ENCODE assay signal across 19 cellular contexts in genomic region chrX:9231491-9231890, GRCh38.
DNase-seq lines count a peak whose midpoint lies in the region; ATAC-seq and TF ChIP-seq lines count a peak whose summit lies in the region.
"Had no signal": no experiment of that assay in that cellular context is flagged by ENCODE, and none has a peak within 500 bp of the region (broad histone marks: within the 10 kb centered on the region; RNA-seq: fewer than 3 reads in every experiment).

No MANE protein-coding gene starts in this region.

- DNase-seq in Calu3 (no peak), IMR-90 (peak; percentile 33), astrocyte of the spinal cord (ENCODE audit: low read depth, low spot score) (peak; percentile 23), mesenchymal stem cell (peak; percentile 65), KG1 (lab: John Stamatoyannopoulos, UW) (no peak), SHP77 (lab: John Stamatoyannopoulos, UW) (no peak)
- DNase-seq: activated naive CD8-positive, alpha-beta T cell treated with anti-CD3 and anti-CD28 coated beads for 36 hours; activated T-cell treated with anti-CD3 and anti-CD28 coated beads, Interleukin-2, amount 50 U/mL, for 24 hours; C1 segment of cervical spinal cord; cerebellar nuclear complex; DMS 273 treated with DMSO at 0.1 percent for 48 hours; foreskin keratinocyte; NCI-H1694 treated with DMSO at 0.1 percent for 48 hours; psoas muscle; spleen had no signal

- no peak overlapping the region for H2BK20ac ChIP-seq in IMR-90 (ENCODE audit: low read depth, low read length)

- peaks cover 9% of the 10 kb centered on the region for H3K4me1 Mint-ChIP-seq in Calu3 (ENCODE audit: low read depth, unreplicated experiment)
- H3K4me1 Mint-ChIP-seq: neural crest cell had no signal

- H2AFZ ChIP-seq in IMR-90 (replicated peaks; ENCODE audit: low read length, poor library complexity) (no peak overlapping the region), mesenchymal stem cell (ENCODE audit: low read depth, low read length) (no peak overlapping the region)

- H4K5ac ChIP-seq in IMR-90 (ENCODE audit: low read depth, low read length), result no peak overlapping the region

- H3K14ac ChIP-seq in IMR-90 (replicated peaks; ENCODE audit: low read depth, low read length), result no peak overlapping the region
- no peak overlapping the region for H3K14ac ChIP-seq in mesenchymal stem cell (ENCODE audit: low read length in 2 of 2)

- H2BK15ac ChIP-seq in IMR-90 (ENCODE audit: low read depth, low read length) (no peak overlapping the region), mesenchymal stem cell (ENCODE audit: low read depth, poor library complexity, severe bottlenecking) (no peak overlapping the region)

- peaks cover 3% of the 10 kb centered on the region for H3K9me3 Mint-ChIP-seq in Calu3 (ENCODE audit: low read depth, unreplicated experiment)
- H3K9me3 Mint-ChIP-seq: activated naive CD8-positive, alpha-beta T cell treated with anti-CD3 and anti-CD28 coated beads for 36 hours; activated T-cell treated with anti-CD3 and anti-CD28 coated beads, Interleukin-2, amount 50 U/mL, for 24 hours had no signal

- H2BK120ac ChIP-seq in IMR-90 (ENCODE audit: low read depth, low read length), result no peak overlapping the region
- no peak overlapping the region for H2BK120ac ChIP-seq in mesenchymal stem cell (ENCODE audit: low read depth, low read length)

- POLR2A ChIA-PET in IMR-90 (lab: Charles Lee; ENCODE audit: unreplicated experiment), result no interaction called here

- H3K79me1 ChIP-seq in IMR-90 (ENCODE audit: low read depth in 1 of 2, low read length in 2 of 2) (no peaks in the 10 kb centered on the region), mesenchymal stem cell (replicated peaks; ENCODE audit: low read length, poor library complexity, severe bottlenecking) (no peaks in the 10 kb centered on the region)

- H3K36me3 ChIP-seq in IMR-90 (ENCODE audit: control insufficient read depth, insufficient read depth, low read length), result no peaks in the 10 kb centered on the region
- H3K36me3 ChIP-seq in mesenchymal stem cell (ENCODE audit: control insufficient read depth in 1 of 2, insufficient read depth in 2 of 2, low read depth in 1 of 2, low read length in 2 of 2), result no peaks in the 10 kb centered on the region
- H3K36me3 ChIP-seq: spleen, suprapubic skin had no signal

- no peak overlapping the region for H2AK9ac ChIP-seq in IMR-90 (replicated peaks; ENCODE audit: low read depth, low read length, poor library complexity)

- CTCF ChIA-PET in Calu3 (lab: Charles Lee), result no interaction called here
- CTCF ChIA-PET in IMR-90 (lab: Yijun Ruan, JAX), result no interaction called here

- H3K4me3 ChIP-seq in IMR-90 (ENCODE audit: insufficient read depth, low read depth, low read length), result no peak overlapping the region
- no peak overlapping the region for H3K4me3 ChIP-seq in astrocyte of the spinal cord (ENCODE audit: low read depth, low read length)
- H3K4me3 ChIP-seq in mesenchymal stem cell (ENCODE audit: insufficient read depth in 1 of 2, low read depth in 1 of 2, low read length in 2 of 2), result no peak overlapping the region
- H3K4me3 ChIP-seq: psoas muscle, SK-N-MC, spleen, suprapubic skin had no signal

- ATAC-seq in IMR-90 (ENCODE audit: low read depth), result peak; percentile 66
- ATAC-seq in GM19452 (IDR thresholded peaks at IDR 0.05; ENCODE audit: unreplicated experiment), result no peak
- ATAC-seq: foreskin keratinocyte, psoas muscle had no signal

- no peaks in the 10 kb centered on the region for H3K36me3 Mint-ChIP-seq in Calu3 (ENCODE audit: insufficient read depth, unreplicated experiment)
- H3K36me3 Mint-ChIP-seq: activated naive CD8-positive, alpha-beta T cell treated with anti-CD3 and anti-CD28 coated beads for 36 hours had no signal

- H4K91ac ChIP-seq in IMR-90 (ENCODE audit: insufficient read depth, low read depth, low read length), result no peak overlapping the region
- no peak overlapping the region for H4K91ac ChIP-seq in mesenchymal stem cell (ENCODE audit: low read length)

- H3K9me3 ChIP-seq in IMR-90 (ENCODE audit: control insufficient read depth, insufficient read depth, low read length), result 0 out of 2 replicates have a peak, but pooled peaks cover 3% of the 10 kb centered on the region
- H3K9me3 ChIP-seq in mesenchymal stem cell (ENCODE audit: control insufficient read depth, low read length), result no peaks in the 10 kb centered on the region
- H3K9me3 ChIP-seq: psoas muscle, spleen, suprapubic skin had no signal

- no peak overlapping the region for H4K8ac ChIP-seq in IMR-90 (ENCODE audit: low read depth in 2 of 2, low read length in 2 of 2)
- no peak overlapping the region for H4K8ac ChIP-seq in mesenchymal stem cell (ENCODE audit: low read length)

- H3K27ac ChIP-seq in IMR-90 (ENCODE audit: insufficient read depth, low read length), result no peak overlapping the region
- H3K27ac ChIP-seq in mesenchymal stem cell (ENCODE audit: low read length, poor library complexity, severe bottlenecking), result no peak overlapping the region
- H3K27ac ChIP-seq: foreskin keratinocyte, psoas muscle, SK-N-MC, spleen, suprapubic skin had no signal

- H3K27me3 Mint-ChIP-seq in Calu3 (ENCODE audit: unreplicated experiment), result no peaks in the 10 kb centered on the region
- H3K27me3 Mint-ChIP-seq: activated naive CD8-positive, alpha-beta T cell treated with anti-CD3 and anti-CD28 coated beads for 36 hours; activated T-cell treated with anti-CD3 and anti-CD28 coated beads, Interleukin-2, amount 50 U/mL, for 24 hours had no signal

- no peak for TF ChIP-seq POLR2A in IMR-90 (IDR thresholded peaks at IDR 0.05; ENCODE audit: low read depth, low read length)

- H2BK12ac ChIP-seq in mesenchymal stem cell (ENCODE audit: low read length in 2 of 2), result no peak overlapping the region

- H2AK5ac ChIP-seq in IMR-90 (ENCODE audit: low read depth, low read length) (no peak overlapping the region), mesenchymal stem cell (ENCODE audit: low read length, severe bottlenecking) (no peak overlapping the region)

- dilution Hi-C loops in IMR-90 (cut with HindIII; ENCODE audit: low sequenced_read_pairs, unreplicated experiment), result no loop called here

- H3K27me3 ChIP-seq in IMR-90 (ENCODE audit: control insufficient read depth, insufficient read depth, low read length) (no peaks in the 10 kb centered on the region; the same call in 1 of the 2 replicates), mesenchymal stem cell (ENCODE audit: control insufficient read depth in 1 of 2, insufficient read depth in 1 of 2, low read length in 2 of 2) (no peaks in the 10 kb centered on the region)
- H3K27me3 ChIP-seq: spleen, suprapubic skin had no signal

- H2BK5ac ChIP-seq in IMR-90 (ENCODE audit: low read depth, low read length, poor library complexity, severe bottlenecking) (no peak overlapping the region), mesenchymal stem cell (ENCODE audit: low read depth, low read length, poor library complexity, severe bottlenecking) (no peak overlapping the region)

- H3K4ac ChIP-seq in IMR-90 (ENCODE audit: low read depth, low read length) (no peak overlapping the region; the same call in 1 of the 2 replicates), mesenchymal stem cell (ENCODE audit: low read depth in 1 of 2, low read length in 2 of 2) (no peak overlapping the region)

- no peaks in the 10 kb centered on the region for H4K20me1 ChIP-seq in IMR-90 (ENCODE audit: insufficient read depth, low read length)

- H3K56ac ChIP-seq in IMR-90 (ENCODE audit: extremely low read depth, insufficient read depth, low read length), result no peak overlapping the region

- H3K9me1 ChIP-seq in IMR-90 (ENCODE audit: insufficient read depth, low read length), result no peaks in the 10 kb centered on the region

- intact Hi-C loops in Calu3 (cut with micrococcal nuclease; ENCODE audit: unreplicated experiment) (no loop called here), IMR-90 (cut with micrococcal nuclease) (no loop called here)

- H3K4me1 ChIP-seq in IMR-90 (ENCODE audit: control insufficient read depth, insufficient read depth, low read length) (no peaks in the 10 kb centered on the region), mesenchymal stem cell (ENCODE audit: control insufficient read depth, insufficient read depth, low read depth, low read length) (peaks cover 5% of the 10 kb centered on the region)
- H3K4me1 ChIP-seq: foreskin keratinocyte, psoas muscle, spleen had no signal

- H3K27ac Mint-ChIP-seq in Calu3 (ENCODE audit: unreplicated experiment), result peak overlapping the region; percentile 6
- H3K27ac Mint-ChIP-seq: activated naive CD8-positive, alpha-beta T cell treated with anti-CD3 and anti-CD28 coated beads for 36 hours; activated T-cell treated with anti-CD3 and anti-CD28 coated beads, Interleukin-2, amount 50 U/mL, for 24 hours had no signal

- BruUV-seq in Calu3 (replicated peaks; lab: Mats Ljungman, UMichigan) (no TSS peak), IMR-90 (replicated peaks; lab: Mats Ljungman, UMichigan) (no TSS peak)

- no peak for TF ChIP-seq CTCF in Calu3 (IDR thresholded peaks at IDR 0.05; ENCODE audit: unreplicated experiment)
- no peak for TF ChIP-seq CTCF in IMR-90 (conservative IDR thresholded peaks at IDR 0.05; ENCODE audit: low read depth, low read length)
- no peak for TF ChIP-seq CTCF in astrocyte of the spinal cord (IDR thresholded peaks at IDR 0.05; ENCODE audit: low read depth, low read length)

- H3K9ac ChIP-seq in IMR-90 (ENCODE audit: low read depth, low read length), result no peak overlapping the region
- H3K9ac ChIP-seq in mesenchymal stem cell (ENCODE audit: low read length), result no peak overlapping the region

- H3K4me3 Mint-ChIP-seq in Calu3 (ENCODE audit: low read depth, unreplicated experiment), result no peak overlapping the region
- H3K4me3 Mint-ChIP-seq: activated naive CD8-positive, alpha-beta T cell treated with anti-CD3 and anti-CD28 coated beads for 36 hours; activated T-cell treated with anti-CD3 and anti-CD28 coated beads, Interleukin-2, amount 50 U/mL, for 24 hours; neural crest cell had no signal

- H3K23ac ChIP-seq in IMR-90 (ENCODE audit: low read depth, low read length) (no peak overlapping the region), mesenchymal stem cell (ENCODE audit: low read length in 2 of 2) (no peak overlapping the region)

- TF ChIP-seq RAD21 in IMR-90 (IDR thresholded peaks at IDR 0.05; ENCODE audit: low read length), result no peak

- WGBS in IMR-90 (ENCODE audit: extremely low coverage in 2 of 2, insufficient read length in 1 of 2), 2 experiments, result 24% methylated on average over 3 of the region's 5 CpGs; no CpG with 5 or more reads in 1 of the 2 experiments
- WGBS in mesenchymal stem cell, result 31% methylated on average over 5 of the region's 5 CpGs

- H3K18ac ChIP-seq in IMR-90 (ENCODE audit: low read depth, low read length) (no peak overlapping the region), mesenchymal stem cell (ENCODE audit: low read depth in 1 of 2, low read length in 2 of 2) (no peak overlapping the region)

- in situ Hi-C loops in IMR-90 (cut with MboI; ENCODE audit: low sequenced_read_pairs) (no loop called here), astrocyte of the spinal cord (cut with HindIII; ENCODE audit: low sequenced_read_pairs) (no loop called here)

- 0 out of 2 replicates have a peak overlapping the region, but pooled peaks have one; percentile 26 for H3K4me2 ChIP-seq in IMR-90 (ENCODE audit: low read depth, low read length)
- H3K4me2 ChIP-seq in mesenchymal stem cell (ENCODE audit: low read length, poor library complexity, severe bottlenecking), result no peak overlapping the region

TF ChIP-seq in IMR-90, 13 proteins besides CTCF, POLR2A, EP300 and RAD21 (continues in another document):
- TF ChIP-seq CHD1 (IDR thresholded peaks at IDR 0.05; ENCODE audit: low read depth, low read length) (no peak), MAFK (IDR thresholded peaks at IDR 0.05; ENCODE audit: low read depth, low read length) (no peak)

Comparison
In these comparisons a context has a peak if more than half of its experiments do, and no peak if none do; other contexts are left out.
1. DNase-seq: peak in IMR-90 (single experiment), astrocyte of the spinal cord (single experiment) and mesenchymal stem cell (single experiment); none in Calu3 (single experiment), KG1 (single experiment) and SHP77 (0 of 2).